In the genomic region with DNA sequence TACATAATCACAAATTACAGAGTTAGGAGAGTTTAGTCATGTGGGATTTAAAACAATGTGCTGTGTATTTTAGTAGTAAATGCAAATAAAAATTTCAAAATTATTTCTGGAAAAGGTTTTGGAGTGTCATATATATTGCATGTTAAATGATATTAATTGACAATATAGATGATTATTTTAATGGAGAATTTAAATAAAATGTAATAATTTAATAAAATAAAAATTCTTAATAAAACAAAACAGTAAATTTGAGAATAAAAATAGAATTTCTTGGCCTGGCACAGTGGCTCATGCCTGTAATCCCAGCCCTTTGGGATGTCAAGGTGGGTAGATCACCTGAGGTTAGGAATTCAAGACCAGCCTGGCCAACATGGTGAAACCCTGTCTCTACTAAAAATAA, we compare ENCODE assay signal across 9 cellular contexts.
"Had no signal": no experiment of that assay in that cellular context is flagged by ENCODE, and none has a peak within 500 bp of the region (broad histone marks: within the 10 kb centered on the region; RNA-seq: fewer than 3 reads in every experiment).

No MANE protein-coding gene starts in this region.

- ATAC-seq: GM23338 had no signal

- H3K4me3 Mint-ChIP-seq: GM23338, H9, HFFc6 had no signal

- H3K9me3 ChIP-seq: HAP-1 had no signal

- H3K9ac ChIP-seq: GM23248 had no signal

- H3K9me3 Mint-ChIP-seq: GM23338, H9 had no signal

- H2AFZ ChIP-seq: GM23248, GM23338 had no signal

- H3K4me1 ChIP-seq: HAP-1 had no signal

- H3K4me2 ChIP-seq: GM23338 had no signal

- H3K4me1 Mint-ChIP-seq: GM23338, H9 had no signal

- H3K36me3 ChIP-seq: HAP-1 had no signal

- H3K27ac ChIP-seq: GM23248 had no signal

- H3K4me3 ChIP-seq: GM23248, GM23338, HAP-1 had no signal

- FAIRE-seq: H54 had no signal

- H3K27ac Mint-ChIP-seq: GM23338, H9, HFFc6 had no signal

- DNase-seq: GM23248, GOT3, H7, H9, HCEC 1CT, HFFc6 had no signal
